Comparison of ENCODE assay signal across 26 cellular contexts in genomic region chr10:31954410-31955191, GRCh38.
"Had no signal": no experiment of that assay in that cellular context is flagged by ENCODE, and none has a peak within 500 bp of the region (broad histone marks: within the 10 kb centered on the region; RNA-seq: fewer than 3 reads in every experiment).

No MANE protein-coding gene starts in this region.

- H3K27me3 Mint-ChIP-seq: naive B cell had no signal

- H3K27ac ChIP-seq: coronary artery, dorsolateral prefrontal cortex, epithelial cell of prostate, esophagus squamous epithelium, gastrocnemius medialis, heart right ventricle, left lung, lower lobe of right lung had no signal

- H3K36me3 ChIP-seq: esophagus squamous epithelium, gastrocnemius medialis, heart right ventricle, left lung, lower lobe of right lung had no signal

- H3K9me3 ChIP-seq: esophagus squamous epithelium, gastrocnemius medialis, lower lobe of right lung had no signal

- H3K4me1 ChIP-seq: esophagus squamous epithelium, gastrocnemius medialis had no signal

- H3K27me3 ChIP-seq: esophagus squamous epithelium, gastrocnemius medialis, heart right ventricle, left lung had no signal

- H3K4me3 ChIP-seq: coronary artery, dorsolateral prefrontal cortex, esophagus squamous epithelium, gastrocnemius medialis, heart right ventricle, left lung, lower lobe of right lung, mucosa of descending colon had no signal

- ATAC-seq: esophagus mucosa, gastrocnemius medialis, heart right ventricle, left cardiac atrium, left lung, left ventricle myocardium superior, lower lobe of right lung, mucosa of descending colon had no signal

- FAIRE-seq: colon, islet of Langerhans, keratinocyte had no signal

- H3K4me3 Mint-ChIP-seq: mesothelial cell of epicardium, naive B cell had no signal

- H3K27ac Mint-ChIP-seq: mesothelial cell of epicardium had no signal

- DNase-seq: dermis blood vessel endothelial cell; dorsolateral prefrontal cortex; effector CD4-positive, alpha-beta T cell; effector memory CD4-positive, alpha-beta T cell; erythroblast; esophagus squamous epithelium; foreskin fibroblast; foreskin melanocyte; gastrocnemius medialis; glutamatergic neuron; heart right ventricle; hypothalamus; left cardiac atrium; left lung; left ventricle myocardium superior; lower lobe of right lung; mesenchymal stem cell; mucosa of descending colon; naive B cell had no signal
